In the genomic region with DNA sequence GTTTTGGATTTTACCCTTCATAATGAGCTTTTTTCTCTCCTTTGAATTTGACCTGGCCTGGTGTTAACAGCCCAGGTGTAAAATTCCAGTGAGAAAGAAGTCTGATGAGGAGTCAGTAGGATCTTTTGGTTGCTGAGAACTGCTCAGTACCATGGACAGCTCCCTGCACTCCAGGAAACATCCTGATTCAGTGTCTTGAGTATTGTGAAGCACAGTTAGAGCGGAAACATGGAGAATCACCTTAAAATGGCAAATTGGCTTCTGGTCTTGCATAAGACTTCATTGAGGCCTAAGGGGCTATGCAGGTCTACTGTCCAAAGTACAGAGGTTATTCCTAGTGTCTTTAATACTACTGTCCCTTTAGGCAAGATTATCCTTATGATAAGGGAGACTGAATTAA, we compare ENCODE assay signal across 1 cellular context.
A peak's percentile ranks its signal among the peaks of the same experiment; 100 is the strongest.
TF ChIP-seq lines count a peak whose summit lies in the region.

No MANE protein-coding gene starts in this region.

TF ChIP-seq in WTC11, 78 proteins besides CTCF, POLR2A, EP300 and RAD21 (continued from another document):
- TF ChIP-seq, protein P1, sequence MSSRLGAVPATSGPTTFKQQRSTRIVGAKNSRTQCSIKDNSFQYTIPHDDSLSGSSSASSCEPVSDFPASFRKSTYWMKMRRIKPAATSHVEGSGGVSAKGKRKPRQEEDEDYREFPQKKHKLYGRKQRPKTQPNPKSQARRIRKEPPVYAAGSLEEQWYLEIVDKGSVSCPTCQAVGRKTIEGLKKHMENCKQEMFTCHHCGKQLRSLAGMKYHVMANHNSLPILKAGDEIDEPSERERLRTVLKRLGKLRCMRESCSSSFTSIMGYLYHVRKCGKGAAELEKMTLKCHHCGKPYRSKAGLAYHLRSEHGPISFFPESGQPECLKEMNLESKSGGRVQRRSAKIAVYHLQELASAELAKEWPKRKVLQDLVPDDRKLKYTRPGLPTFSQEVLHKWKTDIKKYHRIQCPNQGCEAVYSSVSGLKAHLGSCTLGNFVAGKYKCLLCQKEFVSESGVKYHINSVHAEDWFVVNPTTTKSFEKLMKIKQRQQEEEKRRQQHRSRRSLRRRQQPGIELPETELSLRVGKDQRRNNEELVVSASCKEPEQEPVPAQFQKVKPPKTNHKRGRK (CRISPR knock-in tag; IDR thresholded peaks at IDR 0.05; ENCODE audit: borderline replicate concordance) = 0 out of 2 replicates have a peak, but pooled peaks have one; percentile 30
- TF ChIP-seq ZNF423 (CRISPR knock-in tag; IDR thresholded peaks at IDR 0.05) (0 out of 2 replicates have a peak, but pooled peaks have one; percentile 51), JUN (CRISPR knock-in tag; IDR thresholded peaks at IDR 0.05) (peak; percentile 52; the same call in 1 of the 2 replicates), TEAD4 (CRISPR knock-in tag; IDR thresholded peaks at IDR 0.05) (peak; percentile 81), ZNF232 (CRISPR knock-in tag; IDR thresholded peaks at IDR 0.05) (peak; percentile 93), SMAD4 (CRISPR knock-in tag; IDR thresholded peaks at IDR 0.05) (peak; percentile 75; the same call in 1 of the 2 replicates), TCF7 (CRISPR knock-in tag; IDR thresholded peaks at IDR 0.05; ENCODE audit: low read depth) (0 out of 2 replicates have a peak, but pooled peaks have one; percentile 40), USF2 (CRISPR knock-in tag; IDR thresholded peaks at IDR 0.05) (peak; percentile 19; the same call in 1 of the 2 replicates)
- TF ChIP-seq, protein P2, sequence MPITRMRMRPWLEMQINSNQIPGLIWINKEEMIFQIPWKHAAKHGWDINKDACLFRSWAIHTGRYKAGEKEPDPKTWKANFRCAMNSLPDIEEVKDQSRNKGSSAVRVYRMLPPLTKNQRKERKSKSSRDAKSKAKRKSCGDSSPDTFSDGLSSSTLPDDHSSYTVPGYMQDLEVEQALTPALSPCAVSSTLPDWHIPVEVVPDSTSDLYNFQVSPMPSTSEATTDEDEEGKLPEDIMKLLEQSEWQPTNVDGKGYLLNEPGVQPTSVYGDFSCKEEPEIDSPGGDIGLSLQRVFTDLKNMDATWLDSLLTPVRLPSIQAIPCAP (CRISPR knock-in tag; IDR thresholded peaks at IDR 0.05) = peak; percentile 71; the same call in 1 of the 2 replicates
- TF ChIP-seq, protein P3, sequence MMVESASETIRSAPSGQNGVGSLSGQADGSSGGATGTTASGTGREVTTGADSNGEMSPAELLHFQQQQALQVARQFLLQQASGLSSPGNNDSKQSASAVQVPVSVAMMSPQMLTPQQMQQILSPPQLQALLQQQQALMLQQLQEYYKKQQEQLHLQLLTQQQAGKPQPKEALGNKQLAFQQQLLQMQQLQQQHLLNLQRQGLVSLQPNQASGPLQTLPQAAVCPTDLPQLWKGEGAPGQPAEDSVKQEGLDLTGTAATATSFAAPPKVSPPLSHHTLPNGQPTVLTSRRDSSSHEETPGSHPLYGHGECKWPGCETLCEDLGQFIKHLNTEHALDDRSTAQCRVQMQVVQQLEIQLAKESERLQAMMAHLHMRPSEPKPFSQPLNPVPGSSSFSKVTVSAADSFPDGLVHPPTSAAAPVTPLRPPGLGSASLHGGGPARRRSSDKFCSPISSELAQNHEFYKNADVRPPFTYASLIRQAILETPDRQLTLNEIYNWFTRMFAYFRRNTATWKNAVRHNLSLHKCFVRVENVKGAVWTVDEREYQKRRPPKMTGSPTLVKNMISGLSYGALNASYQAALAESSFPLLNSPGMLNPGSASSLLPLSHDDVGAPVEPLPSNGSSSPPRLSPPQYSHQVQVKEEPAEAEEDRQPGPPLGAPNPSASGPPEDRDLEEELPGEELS (CRISPR knock-in tag; IDR thresholded peaks at IDR 0.05) = peak; percentile 90
